ENCODE assay signal across 9 cellular contexts in genomic region chr9:93183663-93184438, GRCh38. TPM values are rescaled to one million over a fixed set of nuclear protein-coding genes. Genes with fewer than 3 reads are reported as not detected.
DNase-seq lines count a peak whose midpoint lies in the region; ATAC-seq and TF ChIP-seq lines count a peak whose summit lies in the region.
"Had no signal": no experiment of that assay in that cellular context is flagged by ENCODE, and none has a peak within 500 bp of the region (broad histone marks: within the 10 kb centered on the region; RNA-seq: fewer than 3 reads in every experiment).

Gene WNK2, plus strand, starts transcription at chr9:93184139. Its CDS starts 791 bp downstream, at chr9:93184930.

- in situ Hi-C loops in GM13976 (cut with MboI; ENCODE audit: low sequenced_read_pairs, unreplicated experiment), result no loop called here

- peak within 1 kb of the TSS; percentile 75 for H3K4me3 Mint-ChIP-seq in progenitor cell of endocrine pancreas (ENCODE audit: low read depth)

- H3K36me3 Mint-ChIP-seq in progenitor cell of endocrine pancreas (ENCODE audit: insufficient read depth), result peaks cover 2% of the 10 kb centered on the region

- no peak for TF ChIP-seq CTCF in GM13976 (IDR thresholded peaks at IDR 0.05; ENCODE audit: borderline replicate concordance, control extremely low read depth, extremely low read depth, insufficient read depth, missing control alignments)
- TF ChIP-seq CTCF in progenitor cell of endocrine pancreas (IDR thresholded peaks at IDR 0.05; ENCODE audit: unreplicated experiment), result no peak

- peak within 1 kb of the TSS; percentile 33 for H3K27ac Mint-ChIP-seq in progenitor cell of endocrine pancreas

- DNase-seq in GM13976 (ENCODE audit: low spot score), result peak; percentile 78
- DNase-seq in NCI-H69 (lab: John Stamatoyannopoulos, UW), result peak; percentile 87
- DNase-seq in activated naive CD4-positive, alpha-beta T cell treated with Interleukin-2 at 50 U/mL for 16 hours, result peak; percentile 47
- no peak for DNase-seq in cardiac septum (ENCODE audit: low spot score)
- peak; percentile 57 for DNase-seq in progenitor cell of endocrine pancreas (ENCODE audit: low spot score, unreplicated experiment)
- no peak for DNase-seq in NCI-H187 (lab: John Stamatoyannopoulos, UW)

- H3K4me1 Mint-ChIP-seq in progenitor cell of endocrine pancreas (ENCODE audit: low read depth), result peaks cover 31% of the 10 kb centered on the region

- H3K27me3 Mint-ChIP-seq in progenitor cell of endocrine pancreas, result peaks cover 25% of the 10 kb centered on the region

- ATAC-seq in HG02798 (IDR thresholded peaks at IDR 0.05; ENCODE audit: poor library complexity, unreplicated experiment) (no peak), HG03354 (IDR thresholded peaks at IDR 0.05; ENCODE audit: poor library complexity, severe bottlenecking, unreplicated experiment) (no peak)

- intact Hi-C loops in cardiac septum (cut with DNase I), result no loop called here

- no peaks in the 10 kb centered on the region for H3K9me3 Mint-ChIP-seq in progenitor cell of endocrine pancreas (ENCODE audit: low read depth)

RNA-seq across cellular contexts. Expression of gene WNK2, which starts in this region (rescaled TPM):
- total RNA-seq in cardiac septum (123 TPM), progenitor cell of endocrine pancreas (302 and 345 TPM in 2 replicates)
- total RNA-seq: LHCN-M2 had no signal

Comparison
In these comparisons a context has a peak if more than half of its experiments do, and no peak if none do; other contexts are left out.
1. DNase-seq: peak in GM13976 (single experiment), NCI-H69 (single experiment), activated naive CD4-positive, alpha-beta T cell treated with Interleukin-2 at 50 U/mL for 16 hours (single experiment) and progenitor cell of endocrine pancreas (single experiment); none in cardiac septum (single experiment) and NCI-H187 (0 of 2).